In the genomic region with DNA sequence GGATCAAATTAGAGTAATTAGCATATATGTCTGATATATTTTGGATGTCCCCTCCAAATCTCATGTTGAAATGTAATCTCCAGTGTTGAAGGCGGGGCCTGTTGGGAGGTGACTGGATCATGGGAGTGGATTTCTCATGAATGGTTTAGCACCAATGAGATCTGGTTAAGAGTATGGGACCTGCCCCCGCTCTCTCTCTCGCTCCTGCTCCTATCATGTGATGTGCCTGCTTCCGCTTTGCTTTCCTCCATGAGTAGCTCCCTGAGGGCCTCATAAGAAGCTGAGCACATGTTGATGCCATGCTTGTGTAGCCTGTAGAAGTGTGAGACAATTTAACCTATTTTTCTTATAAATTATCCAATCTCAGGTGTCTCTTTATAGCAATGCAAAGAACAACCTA, we compare ENCODE assay signal across 18 cellular contexts.
DNase-seq lines count a peak whose midpoint lies in the region; ATAC-seq, FAIRE-seq and TF ChIP-seq lines count a peak whose summit lies in the region.
"Had no signal": no experiment of that assay in that cellular context is flagged by ENCODE, and none has a peak within 500 bp of the region (broad histone marks: within the 10 kb centered on the region; RNA-seq: fewer than 3 reads in every experiment).

No MANE protein-coding gene starts in this region.

- no peaks in the 10 kb centered on the region for H3K9me1 ChIP-seq in keratinocyte (ENCODE audit: control insufficient read depth, extremely low read depth, insufficient read depth, low read length)

- H3K9me3 Mint-ChIP-seq in WTC11 = no peaks in the 10 kb centered on the region
- H3K9me3 Mint-ChIP-seq: CD8-positive, alpha-beta memory T cell had no signal

- dilution Hi-C loops in keratinocyte (cut with MboI; ENCODE audit: extremely low pct_ligation_motif_present, low sequenced_read_pairs) = no loop called here

- no peaks in the 10 kb centered on the region for H3K27me3 Mint-ChIP-seq in WTC11 (ENCODE audit: low read depth)

- TF ChIP-seq CTCF in WTC11 (IDR thresholded peaks at IDR 0.05) (no peak), keratinocyte (optimal IDR thresholded peaks at IDR 0.05 in 1 of 3, IDR thresholded peaks at IDR 0.05 in 1 of 3, conservative IDR thresholded peaks at IDR 0.05 in 1 of 3; ENCODE audit: extremely low read depth in 1 of 3, insufficient read depth in 2 of 3, low read length in 3 of 3) (no peak)

- no peak overlapping the region for H3K4me2 ChIP-seq in keratinocyte (ENCODE audit: control insufficient read depth, extremely low read depth, insufficient read depth, low read depth, low read length)
- H3K4me2 ChIP-seq: BLaER1 had no signal

- no peak overlapping the region for H3K4me3 Mint-ChIP-seq in WTC11
- H3K4me3 Mint-ChIP-seq: CD8-positive, alpha-beta memory T cell had no signal

- peak overlapping the region; percentile 85 for H3K27ac ChIP-seq in keratinocyte (ENCODE audit: control insufficient read depth, insufficient read depth, low read length)
- H3K27ac ChIP-seq: BLaER1 had no signal

- POLR2A ChIA-PET in WTC11 (lab: Charles Lee) = no interaction called here

- no peak for FAIRE-seq in keratinocyte (lab: Jason Lieb, UNC)
- FAIRE-seq: GM12892, GM19239, K562 had no signal

- no peaks in the 10 kb centered on the region for H3K27me3 ChIP-seq in keratinocyte (ENCODE audit: control insufficient read depth, extremely low read depth, insufficient read depth, low read length)
- H3K27me3 ChIP-seq: BLaER1 had no signal

- DNase-seq in NCI-H82 (lab: John Stamatoyannopoulos, UW) (peak; percentile 34), NCI-H82 treated with DMSO at 0.1 percent for 48 hours (lab: John Stamatoyannopoulos, UW; ENCODE audit: unreplicated experiment) (no peak), WTC11 (ENCODE audit: low spot score) (no peak), keratinocyte (ENCODE audit: low read depth, low spot score) (no peak)
- no peak for DNase-seq in stimulated activated CD4-positive, alpha-beta T cell treated with anti-CD3 and anti-CD28 coated beads, Interleukin-4, amount 100 ng/mL, for 1 hour
- DNase-seq: 8988T; AML-193; Caco-2; CD8-positive, alpha-beta memory T cell; DND-41; GDM1; H7 had no signal

- peaks cover 2 to 11% of the 10 kb centered on the region in 2 experiments for H3K36me3 ChIP-seq in keratinocyte (ENCODE audit: control insufficient read depth in 2 of 2, extremely low read depth in 1 of 2, insufficient read depth in 2 of 2, low read length in 2 of 2)

- ATAC-seq in WTC11 (peak; percentile 71), HG03439 (IDR thresholded peaks at IDR 0.05; ENCODE audit: unreplicated experiment) (no peak), GM18502 (IDR thresholded peaks at IDR 0.05; ENCODE audit: poor library complexity, unreplicated experiment) (no peak)
- ATAC-seq: K562 had no signal

- H3K36me3 Mint-ChIP-seq in WTC11 = peaks cover 43% of the 10 kb centered on the region
- H3K36me3 Mint-ChIP-seq: CD8-positive, alpha-beta memory T cell had no signal

- peaks cover 65% of the 10 kb centered on the region for H3K79me2 ChIP-seq in keratinocyte (ENCODE audit: control insufficient read depth, insufficient read depth, low read length)

- peaks cover 31% of the 10 kb centered on the region for H3K4me1 ChIP-seq in keratinocyte (ENCODE audit: control insufficient read depth, extremely low read depth, insufficient read depth, low read length)
- H3K4me1 ChIP-seq: BLaER1 had no signal

- H3K27ac Mint-ChIP-seq in WTC11 = peak overlapping the region; percentile 66; the same call in 1 of the 2 replicates
- H3K27ac Mint-ChIP-seq: CD8-positive, alpha-beta memory T cell had no signal

- no peak overlapping the region for H2AFZ ChIP-seq in keratinocyte (ENCODE audit: control insufficient read depth, low read length)

- CTCF ChIA-PET in WTC11 (lab: Charles Lee) = no interaction called here

- peaks cover 41% of the 10 kb centered on the region for H3K4me1 Mint-ChIP-seq in WTC11
- H3K4me1 Mint-ChIP-seq: CD8-positive, alpha-beta memory T cell had no signal

- no peak overlapping the region for H3K9ac ChIP-seq in keratinocyte (ENCODE audit: control insufficient read depth, extremely low read depth, insufficient read depth, low read length)
- H3K9ac ChIP-seq: BLaER1 had no signal

- H3K4me3 ChIP-seq in keratinocyte (ENCODE audit: control insufficient read depth in 2 of 3, extremely low read depth in 1 of 3, insufficient read depth in 2 of 3, low read depth in 1 of 3, low read length in 3 of 3) = no peak overlapping the region
- H3K4me3 ChIP-seq: BLaER1, K562 had no signal

- no peaks in the 10 kb centered on the region for H4K20me1 ChIP-seq in keratinocyte (ENCODE audit: control insufficient read depth, extremely low read depth, insufficient read depth, low read length)

- no peaks in the 10 kb centered on the region for H3K9me3 ChIP-seq in keratinocyte (ENCODE audit: control insufficient read depth, low read depth, low read length)
- H3K9me3 ChIP-seq: BLaER1, Caco-2 had no signal

TF ChIP-seq in WTC11, 78 proteins besides CTCF, POLR2A, EP300 and RAD21 (continues in another document):
- TF ChIP-seq STAT6 (CRISPR knock-in tag; conservative IDR thresholded peaks at IDR 0.05; ENCODE audit: low read depth) = no peak
- TF ChIP-seq, protein P1, sequence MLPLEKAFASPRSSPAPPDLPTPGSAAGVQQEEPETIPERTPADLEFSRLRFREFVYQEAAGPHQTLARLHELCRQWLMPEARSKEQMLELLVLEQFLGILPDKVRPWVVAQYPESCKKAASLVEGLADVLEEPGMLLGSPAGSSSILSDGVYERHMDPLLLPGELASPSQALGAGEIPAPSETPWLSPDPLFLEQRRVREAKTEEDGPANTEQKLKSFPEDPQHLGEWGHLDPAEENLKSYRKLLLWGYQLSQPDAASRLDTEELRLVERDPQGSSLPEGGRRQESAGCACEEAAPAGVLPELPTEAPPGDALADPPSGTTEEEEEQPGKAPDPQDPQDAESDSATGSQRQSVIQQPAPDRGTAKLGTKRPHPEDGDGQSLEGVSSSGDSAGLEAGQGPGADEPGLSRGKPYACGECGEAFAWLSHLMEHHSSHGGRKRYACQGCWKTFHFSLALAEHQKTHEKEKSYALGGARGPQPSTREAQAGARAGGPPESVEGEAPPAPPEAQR (CRISPR knock-in tag; IDR thresholded peaks at IDR 0.05) = no peak
- TF ChIP-seq SOX15 (CRISPR knock-in tag; IDR thresholded peaks at IDR 0.05) = no peak
- TF ChIP-seq, protein P2, sequence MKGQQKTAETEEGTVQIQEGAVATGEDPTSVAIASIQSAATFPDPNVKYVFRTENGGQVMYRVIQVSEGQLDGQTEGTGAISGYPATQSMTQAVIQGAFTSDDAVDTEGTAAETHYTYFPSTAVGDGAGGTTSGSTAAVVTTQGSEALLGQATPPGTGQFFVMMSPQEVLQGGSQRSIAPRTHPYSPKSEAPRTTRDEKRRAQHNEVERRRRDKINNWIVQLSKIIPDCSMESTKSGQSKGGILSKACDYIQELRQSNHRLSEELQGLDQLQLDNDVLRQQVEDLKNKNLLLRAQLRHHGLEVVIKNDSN (CRISPR knock-in tag; IDR thresholded peaks at IDR 0.05) = no peak
- TF ChIP-seq CREM (CRISPR knock-in tag; IDR thresholded peaks at IDR 0.05) = no peak
- TF ChIP-seq CREB1 (CRISPR knock-in tag; IDR thresholded peaks at IDR 0.05) = no peak
- TF ChIP-seq MYBL2 (CRISPR knock-in tag; IDR thresholded peaks at IDR 0.05) = no peak
- TF ChIP-seq, protein P3, sequence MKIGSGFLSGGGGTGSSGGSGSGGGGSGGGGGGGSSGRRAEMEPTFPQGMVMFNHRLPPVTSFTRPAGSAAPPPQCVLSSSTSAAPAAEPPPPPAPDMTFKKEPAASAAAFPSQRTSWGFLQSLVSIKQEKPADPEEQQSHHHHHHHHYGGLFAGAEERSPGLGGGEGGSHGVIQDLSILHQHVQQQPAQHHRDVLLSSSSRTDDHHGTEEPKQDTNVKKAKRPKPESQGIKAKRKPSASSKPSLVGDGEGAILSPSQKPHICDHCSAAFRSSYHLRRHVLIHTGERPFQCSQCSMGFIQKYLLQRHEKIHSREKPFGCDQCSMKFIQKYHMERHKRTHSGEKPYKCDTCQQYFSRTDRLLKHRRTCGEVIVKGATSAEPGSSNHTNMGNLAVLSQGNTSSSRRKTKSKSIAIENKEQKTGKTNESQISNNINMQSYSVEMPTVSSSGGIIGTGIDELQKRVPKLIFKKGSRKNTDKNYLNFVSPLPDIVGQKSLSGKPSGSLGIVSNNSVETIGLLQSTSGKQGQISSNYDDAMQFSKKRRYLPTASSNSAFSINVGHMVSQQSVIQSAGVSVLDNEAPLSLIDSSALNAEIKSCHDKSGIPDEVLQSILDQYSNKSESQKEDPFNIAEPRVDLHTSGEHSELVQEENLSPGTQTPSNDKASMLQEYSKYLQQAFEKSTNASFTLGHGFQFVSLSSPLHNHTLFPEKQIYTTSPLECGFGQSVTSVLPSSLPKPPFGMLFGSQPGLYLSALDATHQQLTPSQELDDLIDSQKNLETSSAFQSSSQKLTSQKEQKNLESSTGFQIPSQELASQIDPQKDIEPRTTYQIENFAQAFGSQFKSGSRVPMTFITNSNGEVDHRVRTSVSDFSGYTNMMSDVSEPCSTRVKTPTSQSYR (CRISPR knock-in tag; IDR thresholded peaks at IDR 0.05) = no peak
- no peak for TF ChIP-seq TEAD4 (CRISPR knock-in tag; IDR thresholded peaks at IDR 0.05)
- TF ChIP-seq NFYB (CRISPR knock-in tag; conservative IDR thresholded peaks at IDR 0.05; ENCODE audit: low read depth) = no peak
- TF ChIP-seq NR1H2 (CRISPR knock-in tag; IDR thresholded peaks at IDR 0.05) = no peak
- no peak for TF ChIP-seq NFE2L1 (CRISPR knock-in tag; IDR thresholded peaks at IDR 0.05)
